In the genomic region with DNA sequence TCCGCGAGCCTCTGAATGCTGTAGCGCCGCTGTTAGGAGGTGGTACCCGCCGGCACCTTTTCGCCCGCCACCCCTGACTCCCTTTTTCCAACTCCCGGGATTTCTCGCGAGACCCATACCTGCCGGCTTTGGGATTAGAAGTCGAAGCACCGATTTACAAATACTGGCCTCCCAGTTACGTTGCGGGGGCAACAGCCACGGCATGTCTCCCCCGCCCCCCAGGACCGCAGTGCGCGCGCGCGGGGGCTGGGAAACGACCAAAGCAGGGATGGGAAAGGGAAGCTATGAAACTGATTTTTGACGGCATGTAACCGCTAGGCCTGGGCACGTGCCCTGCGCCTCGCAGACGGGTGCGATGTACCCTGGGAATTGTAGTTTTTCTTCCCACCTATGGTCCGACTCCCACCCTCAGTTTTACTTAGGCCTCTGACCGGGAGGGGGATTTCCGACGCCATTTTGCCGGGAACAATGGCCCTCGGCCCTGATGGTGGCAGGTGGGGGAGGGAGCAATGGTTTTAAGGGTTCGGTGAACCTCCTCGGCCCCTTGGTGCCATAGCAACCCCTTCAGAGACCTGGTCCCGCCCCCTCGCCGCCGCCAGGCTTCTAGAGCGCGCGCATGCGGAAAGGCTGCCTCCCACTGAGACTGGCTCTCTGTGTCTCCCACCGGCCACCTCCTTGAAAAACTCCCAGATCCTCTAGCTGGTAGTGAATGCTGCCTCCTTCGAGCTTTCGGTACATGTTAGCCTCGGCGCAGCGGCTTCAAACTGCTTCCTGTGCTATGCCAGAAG, we compare ENCODE assay signal across 8 cellular contexts. TPM values are rescaled to one million over a fixed set of nuclear protein-coding genes. Genes with fewer than 3 reads are reported as not detected.
DNase-seq lines count a peak whose midpoint lies in the region; ATAC-seq and TF ChIP-seq lines count a peak whose summit lies in the region.

No MANE protein-coding gene starts in this region.

- H2BK5ac ChIP-seq in mesenchymal stem cell (ENCODE audit: low read depth, low read length, poor library complexity, severe bottlenecking): peak overlapping the region; percentile 62

- no peak overlapping the region for H2AK5ac ChIP-seq in mesenchymal stem cell (ENCODE audit: low read length, severe bottlenecking)

- H2AFZ ChIP-seq in mesenchymal stem cell (ENCODE audit: low read depth, low read length) (peak overlapping the region; percentile 72), OCI-LY7 (ENCODE audit: low read length) (no peak overlapping the region)

- peaks cover 19% of the 10 kb centered on the region for H3K4me1 Mint-ChIP-seq in activated CD4-positive, alpha-beta memory T cell treated with anti-CD3 and anti-CD28 coated beads, Interleukin-2, amount 10 ng/mL, durations not matched to agents 7 days and 5 days
- H3K4me1 Mint-ChIP-seq in effector memory CD8-positive, alpha-beta T cell (ENCODE audit: low read depth in 2 of 2): peaks cover 10 to 18% of the 10 kb centered on the region in 2 donors

- H3K4me2 ChIP-seq in mesenchymal stem cell (ENCODE audit: low read length, poor library complexity, severe bottlenecking) (peak overlapping the region; percentile 79), OCI-LY7 (ENCODE audit: low read length) (no peak overlapping the region)

- peak overlapping the region; percentile 50 for H4K91ac ChIP-seq in mesenchymal stem cell (ENCODE audit: low read length)

- peak overlapping the region; percentile 87 for H4K8ac ChIP-seq in mesenchymal stem cell (ENCODE audit: low read length)

- intact Hi-C loops in OCI-LY7 (cut with micrococcal nuclease; ENCODE audit: unreplicated experiment): no loop called here

- peak overlapping the region; percentile 52 for H2BK15ac ChIP-seq in mesenchymal stem cell (ENCODE audit: low read depth, poor library complexity, severe bottlenecking)

- 2% methylated on average over 44 of the region's 54 CpGs for WGBS in mesenchymal stem cell

- no peaks in the 10 kb centered on the region for H3K9me2 ChIP-seq in OCI-LY7 (ENCODE audit: insufficient read depth, low read length)

- peak overlapping the region; percentile 19 for H2BK120ac ChIP-seq in mesenchymal stem cell (ENCODE audit: low read depth, low read length)

- peak overlapping the region in 1 of 2 experiments; percentile 41 for H3K14ac ChIP-seq in mesenchymal stem cell (ENCODE audit: low read length in 2 of 2)

- H3K9me3 ChIP-seq in mesenchymal stem cell (ENCODE audit: control insufficient read depth, low read length): peaks cover 5% of the 10 kb centered on the region
- no peaks in the 10 kb centered on the region for H3K9me3 ChIP-seq in OCI-LY7 (ENCODE audit: low read length)

- ATAC-seq in GM18909 (IDR thresholded peaks at IDR 0.05; ENCODE audit: poor library complexity, unreplicated experiment) (peak; percentile 54), HG02678 (IDR thresholded peaks at IDR 0.05; ENCODE audit: unreplicated experiment) (no peak)
- ATAC-seq in effector memory CD8-positive, alpha-beta T cell (replicated peaks): peak; percentile 21

- H3K79me2 ChIP-seq in OCI-LY7 (ENCODE audit: insufficient read depth, low read depth, low read length): no peaks in the 10 kb centered on the region

- H3K4me1 ChIP-seq in mesenchymal stem cell (ENCODE audit: control insufficient read depth, insufficient read depth, low read depth, low read length) (no peaks in the 10 kb centered on the region), OCI-LY7 (ENCODE audit: insufficient read depth, low read length, poor library complexity, severe bottlenecking) (no peaks in the 10 kb centered on the region)

- DNase-seq in NCI-H2029 (lab: John Stamatoyannopoulos, UW) (peak; percentile 55), mesenchymal stem cell (peak; percentile 75), OCI-LY7 (ENCODE audit: low spot score) (no peak)
- peak; percentile 21 for DNase-seq in activated CD4-positive, alpha-beta memory T cell treated with anti-CD3 and anti-CD28 coated beads, Interleukin-2, amount 10 ng/mL, durations not matched to agents 7 days and 5 days
- DNase-seq in effector memory CD8-positive, alpha-beta T cell: no peak
- DNase-seq in stimulated activated CD4-positive, alpha-beta T cell treated with anti-CD3 and anti-CD28 coated beads, TNF-alpha, amount 100 ng/mL, for 48 hours (ENCODE audit: low read depth in 3 of 3): peak in 2 of 3 donors; percentile 23 to 28

- peak overlapping the region; percentile 97 for H3K27ac ChIP-seq in mesenchymal stem cell (ENCODE audit: low read length, poor library complexity, severe bottlenecking)
- H3K27ac ChIP-seq in OCI-LY7 (ENCODE audit: low read depth, low read length, poor library complexity, severe bottlenecking): no peak overlapping the region

- H3K27ac Mint-ChIP-seq in activated CD4-positive, alpha-beta memory T cell treated with anti-CD3 and anti-CD28 coated beads, Interleukin-2, amount 10 ng/mL, durations not matched to agents 7 days and 5 days: no peak overlapping the region
- peak overlapping the region in 1 of 2 donors; percentile 36 for H3K27ac Mint-ChIP-seq in effector memory CD8-positive, alpha-beta T cell

- peak overlapping the region; percentile 86 to 88 for H3K18ac ChIP-seq in mesenchymal stem cell (ENCODE audit: low read depth in 1 of 2, low read length in 2 of 2)

- no TSS peak for BruUV-seq in OCI-LY7 (replicated peaks; lab: Mats Ljungman, UMichigan)

- H4K20me1 ChIP-seq in OCI-LY7 (ENCODE audit: insufficient read depth, low read length): no peaks in the 10 kb centered on the region

- peak overlapping the region in 1 of 2 experiments; percentile 23 for H2BK12ac ChIP-seq in mesenchymal stem cell (ENCODE audit: low read length in 2 of 2)

- H3K9me3 Mint-ChIP-seq in activated CD4-positive, alpha-beta memory T cell treated with anti-CD3 and anti-CD28 coated beads, Interleukin-2, amount 10 ng/mL, durations not matched to agents 7 days and 5 days: no peaks in the 10 kb centered on the region
- no peaks in the 10 kb centered on the region for H3K9me3 Mint-ChIP-seq in effector memory CD8-positive, alpha-beta T cell

- H3K36me3 ChIP-seq in mesenchymal stem cell (ENCODE audit: control insufficient read depth in 1 of 2, insufficient read depth in 2 of 2, low read depth in 1 of 2, low read length in 2 of 2) (no peaks in the 10 kb centered on the region), OCI-LY7 (ENCODE audit: insufficient read depth, low read length) (no peaks in the 10 kb centered on the region)

- H3K27me3 ChIP-seq in mesenchymal stem cell (ENCODE audit: control insufficient read depth in 1 of 2, insufficient read depth in 1 of 2, low read length in 2 of 2): peaks cover 4 to 36% of the 10 kb centered on the region in 2 experiments

- peaks cover 43% of the 10 kb centered on the region for H3K27me3 Mint-ChIP-seq in activated CD4-positive, alpha-beta memory T cell treated with anti-CD3 and anti-CD28 coated beads, Interleukin-2, amount 10 ng/mL, durations not matched to agents 7 days and 5 days
- peaks cover 35 to 42% of the 10 kb centered on the region in 2 donors for H3K27me3 Mint-ChIP-seq in effector memory CD8-positive, alpha-beta T cell

- peak overlapping the region; percentile 67 to 70 for H3K4me3 ChIP-seq in mesenchymal stem cell (ENCODE audit: insufficient read depth in 1 of 2, low read depth in 1 of 2, low read length in 2 of 2)
- H3K4me3 ChIP-seq in OCI-LY7 (ENCODE audit: low read depth, low read length, poor library complexity, severe bottlenecking): no peak overlapping the region

- no peaks in the 10 kb centered on the region for H3K79me1 ChIP-seq in mesenchymal stem cell (replicated peaks; ENCODE audit: low read length, poor library complexity, severe bottlenecking)

- no peak for TF ChIP-seq CTCF in OCI-LY7 (conservative IDR thresholded peaks at IDR 0.05; ENCODE audit: low read length)

- H3K4ac ChIP-seq in mesenchymal stem cell (ENCODE audit: low read depth in 1 of 2, low read length in 2 of 2): peak overlapping the region in 1 of 2 experiments; percentile 51

- no peaks in the 10 kb centered on the region for H3K36me3 Mint-ChIP-seq in activated CD4-positive, alpha-beta memory T cell treated with anti-CD3 and anti-CD28 coated beads, Interleukin-2, amount 10 ng/mL, durations not matched to agents 7 days and 5 days (ENCODE audit: low read depth)
- H3K36me3 Mint-ChIP-seq in effector memory CD8-positive, alpha-beta T cell (ENCODE audit: insufficient read depth): peaks cover 5% of the 10 kb centered on the region

- H3K23ac ChIP-seq in mesenchymal stem cell (ENCODE audit: low read length in 2 of 2): no peak overlapping the region

- POLR2A ChIA-PET in activated CD4-positive, alpha-beta memory T cell treated with anti-CD3 and anti-CD28 coated beads, Interleukin-2, amount 10 ng/mL, durations not matched to agents 7 days and 5 days (lab: Charles Lee): no interaction called here
- POLR2A ChIA-PET in OCI-LY7 (lab: Charles Lee): no interaction called here

- H3K4me3 Mint-ChIP-seq in activated CD4-positive, alpha-beta memory T cell treated with anti-CD3 and anti-CD28 coated beads, Interleukin-2, amount 10 ng/mL, durations not matched to agents 7 days and 5 days: peak overlapping the region; percentile 61
- peak overlapping the region; percentile 78 to 79 for H3K4me3 Mint-ChIP-seq in effector memory CD8-positive, alpha-beta T cell

- CTCF ChIA-PET in activated CD4-positive, alpha-beta memory T cell treated with anti-CD3 and anti-CD28 coated beads, Interleukin-2, amount 10 ng/mL, durations not matched to agents 7 days and 5 days (lab: Charles Lee): no interaction called here
- CTCF ChIA-PET in OCI-LY7 (lab: Charles Lee; ENCODE audit: unreplicated experiment): no interaction called here

- peak overlapping the region; percentile 53 for H3K9ac ChIP-seq in mesenchymal stem cell (ENCODE audit: low read length)

RNA-seq across cellular contexts. Expression of a gene that starts 0.8 kb away (rescaled TPM):
- under 1 TPM; 0.13 to 0.50 TPM for total RNA-seq in activated CD4-positive, alpha-beta memory T cell treated with anti-CD3 and anti-CD28 coated beads, Interleukin-2, amount 10 ng/mL, durations not matched to agents 7 days and 5 days
- 0.51 TPM for polyA plus RNA-seq in mesenchymal stem cell (2013, experiment 1 of 2)
- 0.45 TPM for polyA plus RNA-seq in mesenchymal stem cell (2013, experiment 2 of 2)
- total RNA-seq in OCI-LY7 (2014; rRNA removed; shearing (Covaris generic)): not detected in 2 replicates
- 0.17 TPM in 1 of 2 replicates, not detected in the other for total RNA-seq in OCI-LY7 (2022)

Comparison
In these comparisons a context has a peak if more than half of its experiments do, and no peak if none do; other contexts are left out.
1. DNase-seq: peak in NCI-H2029 (single experiment), activated CD4-positive, alpha-beta memory T cell treated with anti-CD3 and anti-CD28 coated beads, Interleukin-2, amount 10 ng/mL, durations not matched to agents 7 days and 5 days (single experiment), mesenchymal stem cell (single experiment) and stimulated activated CD4-positive, alpha-beta T cell treated with anti-CD3 and anti-CD28 coated beads, TNF-alpha, amount 100 ng/mL, for 48 hours (2 of 3); none in effector memory CD8-positive, alpha-beta T cell (0 of 3) and OCI-LY7 (single experiment).